Comparison of ENCODE assay signal across 8 cellular contexts in genomic region chr14:68807148-68807600, GRCh38. TPM values are rescaled to one million over a fixed set of nuclear protein-coding genes. Genes with fewer than 3 reads are reported as not detected.
DNase-seq lines count a peak whose midpoint lies in the region; ATAC-seq, FAIRE-seq and TF ChIP-seq lines count a peak whose summit lies in the region.

No MANE protein-coding gene starts in this region.

- H3K4me2 ChIP-seq in BLaER1 (peak overlapping the region; percentile 83), GM12878 (ENCODE audit: control insufficient read depth, insufficient read depth) (no peak overlapping the region)

- TF ChIP-seq CTCF in GM12878 (IDR thresholded peaks at IDR 0.05 in 2 of 3, conservative IDR thresholded peaks at IDR 0.05 in 1 of 3; ENCODE audit: control insufficient read depth in 2 of 3, extremely low read depth in 1 of 3, insufficient read depth in 1 of 3, low read depth in 3 of 3, low read length in 3 of 3) (no peak), GM10248 (IDR thresholded peaks at IDR 0.05; ENCODE audit: control extremely low read depth, extremely low read depth, low read depth, missing control alignments) (no peak)

- TF ChIP-seq POLR2A in GM12878 (IDR thresholded peaks at IDR 0.05; ENCODE audit: low read depth, low read length): no peak

- DNase-seq in HUDEP-2 (lab: John Stamatoyannopoulos, UW; ENCODE audit: unreplicated experiment in 76 of 76) (peak in 63 of 76 experiments; percentile 3 to 80 (median 52)), GM12878 (ENCODE audit: low read depth, low spot score) (no peak), GM10248 (ENCODE audit: extremely low spot score) (no peak), DMS79 (lab: John Stamatoyannopoulos, UW) (no peak), cerebellar cortex (ENCODE audit: low spot score) (no peak)

- 71% methylated on average over 10 of the region's 10 CpGs for whole genome bisulfite sequencing in GM12878 (ENCODE audit: insufficient coverage, insufficient replicate concordance, low lambda C conversion rate, missing lambda C conversion rate)

- H3K27me3 ChIP-seq in BLaER1 (no peaks in the 10 kb centered on the region), GM12878 (replicated peaks in 1 of 2; ENCODE audit: control insufficient read depth in 2 of 2, insufficient read depth in 2 of 2, low read length in 1 of 2) (no peaks in the 10 kb centered on the region), layer of hippocampus (ENCODE audit: control insufficient read depth, insufficient read depth, low read length) (no peaks in the 10 kb centered on the region), subcutaneous abdominal adipose tissue (ENCODE audit: control insufficient read depth in 5 of 5, insufficient read depth in 4 of 5, low read length in 5 of 5) (no peaks in the 10 kb centered on the region)

- peak overlapping the region; percentile 68 for H3K9ac ChIP-seq in BLaER1
- H3K9ac ChIP-seq in GM12878 (ENCODE audit: control insufficient read depth, insufficient read depth, low read length): peak overlapping the region; percentile 36; the same call in 1 of the 2 replicates
- H3K9ac ChIP-seq in subcutaneous abdominal adipose tissue (ENCODE audit: low read length in 5 of 5): peak overlapping the region in 3 of 5 donors; percentile 9 to 44 (median 10)

- RAD21 ChIA-PET in GM12878 (lab: Charles Lee; ENCODE audit: unreplicated experiment): interaction anchor here (0.8 to 2.8 kb wide), 5 partner anchors 8 to 559 kb away, joined by 3 to 10 read pairs (median 6); partner anchors contain the start of gene ZFP36L1

- peak; percentile 9; the same call in 2 of the 3 replicates for ATAC-seq in GM12878

- peak overlapping the region; percentile 41 for H2AFZ ChIP-seq in GM12878 (ENCODE audit: control insufficient read depth, low read depth, low read length)

- in situ Hi-C loops in GM12878 (cut with MboI): no loop called here

- H3K36me3 ChIP-seq in BLaER1 (peaks cover 1% of the 10 kb centered on the region; the same call in 1 of the 2 replicates), GM12878 (ENCODE audit: control insufficient read depth in 2 of 2, insufficient read depth in 2 of 2, low read length in 1 of 2) (no peaks in the 10 kb centered on the region), subcutaneous abdominal adipose tissue (ENCODE audit: control insufficient read depth in 5 of 5, insufficient read depth in 5 of 5, low read length in 5 of 5) (no peaks in the 10 kb centered on the region)

- peak overlapping the region; percentile 86 for H3K27ac ChIP-seq in BLaER1
- peak overlapping the region; percentile 42; the same call in 1 of the 2 replicates for H3K27ac ChIP-seq in GM12878 (ENCODE audit: control insufficient read depth, insufficient read depth)
- peak overlapping the region; percentile 66 for H3K27ac ChIP-seq in layer of hippocampus (ENCODE audit: low read depth, low read length)
- H3K27ac ChIP-seq in subcutaneous abdominal adipose tissue (ENCODE audit: low read depth, low read length): peak overlapping the region; percentile 50

- H3K4me1 ChIP-seq in BLaER1 (peaks cover 70% of the 10 kb centered on the region), GM12878 (ENCODE audit: control insufficient read depth, insufficient read depth, low read length) (peaks cover 17% of the 10 kb centered on the region), subcutaneous abdominal adipose tissue (ENCODE audit: control insufficient read depth in 5 of 5, insufficient read depth in 5 of 5, low read length in 5 of 5) (peaks cover 4 to 33% (median 31%) of the 10 kb centered on the region in 5 donors)

- H4K20me1 ChIP-seq in BLaER1 (no peaks in the 10 kb centered on the region), GM12878 (ENCODE audit: control insufficient read depth, insufficient read depth) (no peaks in the 10 kb centered on the region)

- no peak for FAIRE-seq in GM12878 (lab: Jason Lieb, UNC)

- no peak for TF ChIP-seq RAD21 in GM12878 (IDR thresholded peaks at IDR 0.05; ENCODE audit: insufficient read depth, low read depth, low read length)

- H3K9me3 ChIP-seq in BLaER1: peaks cover 39% of the 10 kb centered on the region
- no peaks in the 10 kb centered on the region; the same call in 2 of the 3 replicates for H3K9me3 ChIP-seq in GM12878 (replicated peaks; ENCODE audit: control insufficient read depth, insufficient read depth, low read length)
- H3K9me3 ChIP-seq in subcutaneous abdominal adipose tissue (ENCODE audit: control insufficient read depth in 5 of 5, low read length in 5 of 5): no peaks in the 10 kb centered on the region

- H3K4me3 ChIP-seq in BLaER1: 0 out of 2 replicates have a peak overlapping the region, but pooled peaks have one; percentile 9
- no peak overlapping the region for H3K4me3 ChIP-seq in GM12878
- peak overlapping the region in 1 of 5 donors; percentile 32 for H3K4me3 ChIP-seq in subcutaneous abdominal adipose tissue (ENCODE audit: low read depth in 1 of 5, low read length in 5 of 5)

- no peak for TF ChIP-seq EP300 in GM12878 (IDR thresholded peaks at IDR 0.05; ENCODE audit: borderline replicate concordance in 1 of 2, control insufficient read depth in 1 of 2, low read depth in 2 of 2, low read length in 2 of 2)

- POLR2A ChIA-PET in GM12878 (lab: Charles Lee) (interaction anchor here (0.6 to 2.6 kb wide), 5 partner anchors 9 to 349 kb away, joined by 3 to 17 read pairs (median 3); partner anchors contain the start of gene ZFP36L1), GM10248 (lab: Yijun Ruan, JAX) (interaction anchor here (1.2 to 2.0 kb wide), 2 partner anchors 9 to 14 kb away, joined by 3 to 12 read pairs; partner anchors contain the start of gene ZFP36L1)

- SMC1A ChIA-PET in GM12878 (lab: Charles Lee; ENCODE audit: uncharacterized antibody, unreplicated experiment): interaction anchor here (0.5 to 1.8 kb wide), 9 partner anchors 9 to 737 kb away, joined by 3 to 8 read pairs (median 3); no protein-coding TSS in a partner anchor

- H3K79me2 ChIP-seq in GM12878 (ENCODE audit: control insufficient read depth, insufficient read depth, low read length): no peaks in the 10 kb centered on the region; the same call in 1 of the 2 replicates

- intact Hi-C loops in GM12878 (cut with micrococcal nuclease; ENCODE audit: unreplicated experiment): no loop called here

- CTCF ChIA-PET in GM12878 (lab: Yijun Ruan, JAX) (interaction anchor here (0.6 to 2.4 kb wide), 8 partner anchors 9 to 863 kb away, joined by 3 to 8 read pairs (median 3); no protein-coding TSS in a partner anchor), GM10248 (lab: Yijun Ruan, JAX) (interaction anchor here (0.7 to 2.2 kb wide), 6 partner anchors 9 to 864 kb away, joined by 3 to 12 read pairs (median 4); no protein-coding TSS in a partner anchor)

- BruUV-seq in GM12878 (replicated peaks; lab: Mats Ljungman, UMichigan): no TSS peak

TF ChIP-seq in GM12878, 131 proteins besides CTCF, POLR2A, EP300 and RAD21 (continues in another document):
- TF ChIP-seq MLLT1 (IDR thresholded peaks at IDR 0.05): no peak

RNA-seq across cellular contexts. Expression of gene ZFP36L1, which starts 14.3 kb away (rescaled TPM):
- 120 and 134 TPM in 2 replicates for total RNA-seq in GM12878 (2013; cell fraction: nucleolus; rRNA removed)
- total RNA-seq in GM12878 (2014; rRNA removed) (27.9 and 31.3 TPM in 2 replicates), GM12878 (2014; rRNA removed; fragmentation: Illumina TruSeq; extraction: Trizol) (27.0 and 28.3 TPM in 2 replicates), GM12878 (2021) (166 and 184 TPM in 2 replicates)
- 21.7 TPM for polyA plus RNA-seq in GM12878 (2011; ENCODE audit: low read depth)
- polyA plus RNA-seq in GM12878 (2011; rRNA removed) (47.4 and 53.5 TPM in 2 replicates), GM12878 (2014; fragmentation: Illumina TruSeq; extraction: Trizol) (69.3 and 78.7 TPM in 2 replicates), GM12878 (2014; fragmentation: Nextera tagmentation; extraction: Ambion mirVana) (10 to 100 TPM; 22.0 to 22.6 TPM), GM12878 (2014; rRNA removed) (96.1 and 121 TPM in 2 replicates), GM12878 (2016; fragmentation: Nextera tagmentation; extraction: Ambion mirVana) (100 to 1,000 TPM; 119 to 138 TPM)
- polyA plus RNA-seq in GM12878 (2011; cell fraction: cytosol; rRNA removed): 143 and 162 TPM in 2 replicates
- 173 and 272 TPM in 2 replicates for polyA plus RNA-seq in GM12878 (2011; cell fraction: nucleus; rRNA removed)
- polyA plus RNA-seq in GM12878 (2012): 67.3 and 98.4 TPM in 2 replicates
- polyA minus RNA-seq in GM12878 (2011; rRNA and poly(A)+ RNA removed): 29.0 and 48.5 TPM in 2 replicates
- 183 and 200 TPM in 2 replicates for polyA minus RNA-seq in GM12878 (2011; cell fraction: cytosol; rRNA and poly(A)+ RNA removed)
- 63.3 and 109 TPM in 2 replicates for polyA minus RNA-seq in GM12878 (2011; cell fraction: nucleus; rRNA and poly(A)+ RNA removed)

Comparison
In these comparisons a context has a peak if more than half of its experiments do, and no peak if none do; other contexts are left out.
1. H3K9ac ChIP-seq: peak in every context shown above with its lines; median percentile 68 in BLaER1; 36 in GM12878; 10 in subcutaneous abdominal adipose tissue.
2. DNase-seq: peak in HUDEP-2 (63 of 76); none in GM12878 (single experiment), GM10248 (single experiment), DMS79 (single experiment) and cerebellar cortex (single experiment).
3. Peak in every context shown above with its lines, with median percentiles within 50 percentile points of each other: H3K27ac ChIP-seq.